In genomic region chr1:229839800-229840199, GRCh38 we compare ENCODE assay signal across 23 cellular contexts.
DNase-seq lines count a peak whose midpoint lies in the region; ATAC-seq and TF ChIP-seq lines count a peak whose summit lies in the region.
"Had no signal": no experiment of that assay in that cellular context is flagged by ENCODE, and none has a peak within 500 bp of the region (broad histone marks: within the 10 kb centered on the region; RNA-seq: fewer than 3 reads in every experiment).

No MANE protein-coding gene starts in this region.

- no peaks in the 10 kb centered on the region for H3K36me3 Mint-ChIP-seq in GM23338 (ENCODE audit: low read depth)
- no peaks in the 10 kb centered on the region for H3K36me3 Mint-ChIP-seq in neural crest cell (ENCODE audit: low read depth)

- BruUV-seq in A673 (replicated peaks; lab: Mats Ljungman, UMichigan) = no TSS peak
- no TSS peak for BruUV-seq in OCI-LY7 (replicated peaks; lab: Mats Ljungman, UMichigan)

- H3K4me1 ChIP-seq in A673 (ENCODE audit: insufficient read depth, low read length, poor library complexity, severe bottlenecking) (no peaks in the 10 kb centered on the region), GM23338 (ENCODE audit: insufficient read depth) (peaks cover 7% of the 10 kb centered on the region; the same call in 1 of the 2 replicates), OCI-LY7 (ENCODE audit: insufficient read depth, low read length, poor library complexity, severe bottlenecking) (peaks cover 4% of the 10 kb centered on the region)
- H3K4me1 ChIP-seq: HAP-1 had no signal

- H3F3A ChIP-seq in GM23338 (replicated peaks; ENCODE audit: low read depth) = no peaks in the 10 kb centered on the region

- ATAC-seq in GM23338 (no peak), GM19455 (IDR thresholded peaks at IDR 0.05; ENCODE audit: unreplicated experiment) (no peak)
- ATAC-seq: Panc1 had no signal

- DNase-seq in A673 (ENCODE audit: low spot score) (no peak), GM23338 (ENCODE audit: low spot score) (no peak), OCI-LY7 (ENCODE audit: low spot score) (peak; percentile 10), neural crest cell (ENCODE audit: low read depth, low spot score) (no peak), NCI-H1048 (lab: John Stamatoyannopoulos, UW) (no peak)
- no peak for DNase-seq in activated T-cell treated with anti-CD3 and anti-CD28 coated beads, Interleukin-2, amount 50 U/mL, for 1 hour
- DNase-seq: AML-193; CD4-positive, alpha-beta T cell; EL; GDM1; Kasumi-1; NCI-H1417 treated with DMSO at 0.1 percent for 48 hours; NCI-H1694 treated with DMSO at 0.1 percent for 48 hours; NCI-H2227 treated with DMSO at 0.1 percent for 48 hours; NCI-H510A; NK-92 treated with Interleukin-12 subunit alpha and Interleukin-12 subunit beta, amount 100 ng/mL, for 24 hours; SHP77; T-helper 1 cell had no signal

- H3K9me3 Mint-ChIP-seq in GM23338 (no peaks in the 10 kb centered on the region), neural crest cell (no peaks in the 10 kb centered on the region)
- H3K9me3 Mint-ChIP-seq: CD4-positive, alpha-beta T cell had no signal

- peak; percentile 21; the same call in 1 of the 2 replicates for TF ChIP-seq CTCF in A673 (conservative IDR thresholded peaks at IDR 0.05; ENCODE audit: low read depth, low read length)
- peak; percentile 27 to 29; a peak in 3 of 4 replicates for TF ChIP-seq CTCF in GM23338 (conservative IDR thresholded peaks at IDR 0.05; ENCODE audit: low read depth in 2 of 2)
- peak; percentile 61 for TF ChIP-seq CTCF in OCI-LY7 (conservative IDR thresholded peaks at IDR 0.05; ENCODE audit: low read length)
- TF ChIP-seq CTCF in neural crest cell (conservative IDR thresholded peaks at IDR 0.05) = no peak

- intact Hi-C loops in A673 (cut with micrococcal nuclease; ENCODE audit: unreplicated experiment) (no loop called here), OCI-LY7 (cut with micrococcal nuclease; ENCODE audit: unreplicated experiment) (no loop called here)

- H3K27me3 ChIP-seq in A673 (replicated peaks; ENCODE audit: insufficient read depth, low read depth, low read length, poor library complexity) = no peaks in the 10 kb centered on the region
- H3K27me3 ChIP-seq in GM23338 (ENCODE audit: insufficient read depth) = no peaks in the 10 kb centered on the region
- H3K27me3 ChIP-seq: BLaER1 treated with 17β-estradiol and CSF1 and Interleukin-3, amounts not matched to agents 10 nM and 100 nM had no signal

- H4K20me1 ChIP-seq in GM23338 (replicated peaks; ENCODE audit: insufficient read depth) (no peaks in the 10 kb centered on the region; the same call in 1 of the 2 replicates), OCI-LY7 (ENCODE audit: insufficient read depth, low read length) (no peaks in the 10 kb centered on the region)
- H4K20me1 ChIP-seq: BLaER1 treated with 17β-estradiol and CSF1 and Interleukin-3, amounts not matched to agents 10 nM and 100 nM had no signal

- no peak overlapping the region for H3K27ac ChIP-seq in A673 (ENCODE audit: low read depth, low read length, poor library complexity, severe bottlenecking)
- no peak overlapping the region for H3K27ac ChIP-seq in GM23338 (ENCODE audit: low read depth)
- no peak overlapping the region for H3K27ac ChIP-seq in OCI-LY7 (ENCODE audit: low read depth, low read length, poor library complexity, severe bottlenecking)
- H3K27ac ChIP-seq: BLaER1 treated with 17β-estradiol and CSF1 and Interleukin-3, amounts not matched to agents 10 nM and 100 nM; RWPE1 had no signal

- H3K9me2 ChIP-seq in GM23338 (ENCODE audit: insufficient read depth) (no peaks in the 10 kb centered on the region), OCI-LY7 (ENCODE audit: insufficient read depth, low read length) (no peaks in the 10 kb centered on the region)

- no peak overlapping the region for H3K4me3 ChIP-seq in A673 (ENCODE audit: low read depth, low read length, poor library complexity, severe bottlenecking)
- no peak overlapping the region for H3K4me3 ChIP-seq in GM23338
- H3K4me3 ChIP-seq in OCI-LY7 (ENCODE audit: low read depth, low read length, poor library complexity, severe bottlenecking) = no peak overlapping the region
- H3K4me3 ChIP-seq: BLaER1 treated with 17β-estradiol and CSF1 and Interleukin-3, amounts not matched to agents 10 nM and 100 nM; HAP-1 had no signal

- H3K4me3 Mint-ChIP-seq in GM23338 (no peak overlapping the region), neural crest cell (no peak overlapping the region)
- H3K4me3 Mint-ChIP-seq: CD4-positive, alpha-beta T cell had no signal

- H3K9me3 ChIP-seq in A673 (ENCODE audit: low read depth, low read length, poor library complexity, severe bottlenecking) (no peaks in the 10 kb centered on the region), OCI-LY7 (ENCODE audit: low read length) (no peaks in the 10 kb centered on the region)
- H3K9me3 ChIP-seq: HAP-1 had no signal

- H3K36me3 ChIP-seq in A673 (ENCODE audit: insufficient read depth, low read length, poor library complexity, severe bottlenecking) (no peaks in the 10 kb centered on the region), GM23338 (ENCODE audit: insufficient read depth) (no peaks in the 10 kb centered on the region), OCI-LY7 (ENCODE audit: insufficient read depth, low read length) (no peaks in the 10 kb centered on the region)
- H3K36me3 ChIP-seq: BLaER1 treated with 17β-estradiol and CSF1 and Interleukin-3, amounts not matched to agents 10 nM and 100 nM; HAP-1 had no signal

- H2AFZ ChIP-seq in GM23338 (peak overlapping the region; percentile 66; the same call in 1 of the 2 replicates), OCI-LY7 (ENCODE audit: low read length) (no peak overlapping the region)

- POLR2A ChIA-PET in A673 (lab: Charles Lee; ENCODE audit: low non-redundant PET) (no interaction called here), OCI-LY7 (lab: Charles Lee) (no interaction called here)

- peaks cover 3% of the 10 kb centered on the region for H3K27me3 Mint-ChIP-seq in GM23338 (ENCODE audit: insufficient read depth, low read depth, poor library complexity)
- H3K27me3 Mint-ChIP-seq in neural crest cell (ENCODE audit: low read depth) = peaks cover 2% of the 10 kb centered on the region

- CTCF ChIA-PET in A673 (lab: Charles Lee) (no interaction called here), OCI-LY7 (lab: Charles Lee; ENCODE audit: unreplicated experiment) (no interaction called here)

- H3K79me2 ChIP-seq in GM23338 (replicated peaks; ENCODE audit: insufficient read depth) (no peaks in the 10 kb centered on the region), OCI-LY7 (ENCODE audit: insufficient read depth, low read depth, low read length) (no peaks in the 10 kb centered on the region)

- no peak overlapping the region for H3K4me2 ChIP-seq in GM23338
- H3K4me2 ChIP-seq in OCI-LY7 (ENCODE audit: low read length) = no peak overlapping the region
- H3K4me2 ChIP-seq: BLaER1 treated with 17β-estradiol and CSF1 and Interleukin-3, amounts not matched to agents 10 nM and 100 nM had no signal

- H3K4me1 Mint-ChIP-seq in GM23338 = peaks cover 4% of the 10 kb centered on the region; the same call in 1 of the 3 replicates
- no peaks in the 10 kb centered on the region for H3K4me1 Mint-ChIP-seq in neural crest cell

- no peak overlapping the region for H3K27ac Mint-ChIP-seq in GM23338
- peak overlapping the region; percentile 38 for H3K27ac Mint-ChIP-seq in neural crest cell (ENCODE audit: unreplicated experiment)
- H3K27ac Mint-ChIP-seq: CD4-positive, alpha-beta T cell had no signal

TF ChIP-seq in GM23338, 12 proteins besides CTCF, POLR2A, EP300 and RAD21 (continues in another document):
- no peak for TF ChIP-seq CREB1 (CRISPR knock-in tag; IDR thresholded peaks at IDR 0.05; ENCODE audit: low read depth)
- no peak for TF ChIP-seq REST (IDR thresholded peaks at IDR 0.05; ENCODE audit: unreplicated experiment)
- no peak for TF ChIP-seq JUNB (IDR thresholded peaks at IDR 0.05; ENCODE audit: unreplicated experiment)
- TF ChIP-seq EZH2phosphoT487 (IDR thresholded peaks at IDR 0.05; ENCODE audit: unreplicated experiment) = no peak
- TF ChIP-seq NANOG (IDR thresholded peaks at IDR 0.05; ENCODE audit: borderline replicate concordance) = no peak
